1 cellular context compared by ENCODE assay signal in the genomic region with DNA sequence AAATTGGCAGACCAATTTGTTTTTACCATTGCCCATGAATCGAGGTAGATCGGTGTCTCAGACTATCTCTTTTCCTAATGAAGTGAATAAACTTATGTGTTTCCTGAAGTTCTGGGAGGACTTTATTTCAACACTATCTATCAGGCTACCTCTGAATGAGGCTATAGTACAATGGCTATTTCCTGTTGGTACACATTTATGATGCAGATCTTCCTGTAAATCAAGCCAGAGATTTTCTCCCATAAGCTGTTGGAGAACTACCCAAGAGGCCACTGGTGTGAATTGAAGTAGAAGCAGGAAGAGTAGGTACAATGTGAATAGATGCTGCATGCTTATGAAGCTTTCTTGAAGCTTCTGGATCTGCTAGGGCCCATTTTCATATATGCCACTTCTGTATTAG.
TF ChIP-seq lines count a peak whose summit lies in the region.

No MANE protein-coding gene starts in this region.

TF ChIP-seq in endothelial cell of umbilical vein, 7 proteins besides CTCF, POLR2A, EP300 and RAD21 (continued from another document):
- TF ChIP-seq, protein P1, sequence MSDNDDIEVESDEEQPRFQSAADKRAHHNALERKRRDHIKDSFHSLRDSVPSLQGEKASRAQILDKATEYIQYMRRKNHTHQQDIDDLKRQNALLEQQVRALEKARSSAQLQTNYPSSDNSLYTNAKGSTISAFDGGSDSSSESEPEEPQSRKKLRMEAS (IDR thresholded peaks at IDR 0.05; ENCODE audit: insufficient read depth, insufficient read length): no peak
- TF ChIP-seq JUN (IDR thresholded peaks at IDR 0.05; ENCODE audit: borderline replicate concordance, insufficient read depth, insufficient read length, low read depth): no peak
